In genomic region chr7:81499262-81500116, GRCh38 we compare ENCODE assay signal across 8 cellular contexts.
DNase-seq lines count a peak whose midpoint lies in the region; ATAC-seq and TF ChIP-seq lines count a peak whose summit lies in the region.

No MANE protein-coding gene starts in this region.

- peaks cover 2% of the 10 kb centered on the region for H3K27me3 Mint-ChIP-seq in progenitor cell of endocrine pancreas
- H3K27me3 Mint-ChIP-seq in natural killer cell (ENCODE audit: low read depth in 2 of 2) = no peaks in the 10 kb centered on the region
- H3K27me3 Mint-ChIP-seq in activated T-helper 1 cell treated with anti-CD3 and anti-CD28 coated beads, Interleukin-12 subunit alpha, Interleukin-12 subunit beta, Interleukin-2, Interleukin-4 antibody, amounts not matched to agents 30 ng/mL and 10 ng/mL and 1 ng/mL, durations not matched to agents 14 hours and 24 hours and 36 hours (ENCODE audit: insufficient read depth) = no peaks in the 10 kb centered on the region

- intact Hi-C loops in natural killer cell (cut with micrococcal nuclease) = no loop called here
- intact Hi-C loops in activated T-helper 1 cell treated with anti-CD3 and anti-CD28 coated beads, Interleukin-12 subunit alpha, Interleukin-12 subunit beta, Interleukin-2, Interleukin-4 antibody, amounts not matched to agents 30 ng/mL and 10 ng/mL and 1 ng/mL, durations not matched to agents 14 hours and 24 hours and 36 hours (cut with micrococcal nuclease) = loop anchor here (1.0 to 5.0 kb wide), 2 partner anchors 458 to 1073 kb away; no protein-coding TSS in a partner anchor

- H3K4me3 Mint-ChIP-seq in progenitor cell of endocrine pancreas (ENCODE audit: low read depth) (no peak overlapping the region), natural killer cell (no peak overlapping the region)
- H3K4me3 Mint-ChIP-seq in activated T-helper 1 cell treated with anti-CD3 and anti-CD28 coated beads, Interleukin-12 subunit alpha, Interleukin-12 subunit beta, Interleukin-2, Interleukin-4 antibody, amounts not matched to agents 30 ng/mL and 10 ng/mL and 1 ng/mL, durations not matched to agents 14 hours and 24 hours and 36 hours = no peak overlapping the region

- H3K4me1 Mint-ChIP-seq in progenitor cell of endocrine pancreas (ENCODE audit: low read depth) (peaks cover 10% of the 10 kb centered on the region), natural killer cell (no peaks in the 10 kb centered on the region)
- H3K4me1 Mint-ChIP-seq in activated T-helper 1 cell treated with anti-CD3 and anti-CD28 coated beads, Interleukin-12 subunit alpha, Interleukin-12 subunit beta, Interleukin-2, Interleukin-4 antibody, amounts not matched to agents 30 ng/mL and 10 ng/mL and 1 ng/mL, durations not matched to agents 14 hours and 24 hours and 36 hours (ENCODE audit: low read depth) = no peaks in the 10 kb centered on the region

- ATAC-seq in HG02623 (IDR thresholded peaks at IDR 0.05; ENCODE audit: unreplicated experiment) (peak; percentile 68), natural killer cell (no peak)

- DNase-seq in GM12865 (ENCODE audit: low read depth) (peak; percentile 78), NCI-H146 treated with DMSO at 0.1 percent for 48 hours (lab: John Stamatoyannopoulos, UW; ENCODE audit: unreplicated experiment) (peak; percentile 35), SKM-1 treated with dmso at 0.1 percent for 144 hours (lab: John Stamatoyannopoulos, UW; ENCODE audit: unreplicated experiment) (peak; percentile 39), foreskin fibroblast (peak; percentile 70 to 89), progenitor cell of endocrine pancreas (ENCODE audit: low spot score, unreplicated experiment) (no peak), natural killer cell (no peak)
- DNase-seq in activated T-helper 1 cell treated with anti-CD3 and anti-CD28 coated beads, Interleukin-12 subunit alpha, Interleukin-12 subunit beta, Interleukin-2, Interleukin-4 antibody, amounts not matched to agents 30 ng/mL and 10 ng/mL and 1 ng/mL, durations not matched to agents 14 hours and 24 hours and 36 hours (ENCODE audit: low spot score) = no peak

- H3K9me3 Mint-ChIP-seq in progenitor cell of endocrine pancreas (ENCODE audit: low read depth) = no peaks in the 10 kb centered on the region
- no peaks in the 10 kb centered on the region for H3K9me3 Mint-ChIP-seq in natural killer cell
- H3K9me3 Mint-ChIP-seq in activated T-helper 1 cell treated with anti-CD3 and anti-CD28 coated beads, Interleukin-12 subunit alpha, Interleukin-12 subunit beta, Interleukin-2, Interleukin-4 antibody, amounts not matched to agents 30 ng/mL and 10 ng/mL and 1 ng/mL, durations not matched to agents 14 hours and 24 hours and 36 hours = no peaks in the 10 kb centered on the region

- H3K36me3 Mint-ChIP-seq in progenitor cell of endocrine pancreas (ENCODE audit: insufficient read depth) = no peaks in the 10 kb centered on the region
- no peaks in the 10 kb centered on the region for H3K36me3 Mint-ChIP-seq in natural killer cell
- H3K36me3 Mint-ChIP-seq in activated T-helper 1 cell treated with anti-CD3 and anti-CD28 coated beads, Interleukin-12 subunit alpha, Interleukin-12 subunit beta, Interleukin-2, Interleukin-4 antibody, amounts not matched to agents 30 ng/mL and 10 ng/mL and 1 ng/mL, durations not matched to agents 14 hours and 24 hours and 36 hours (ENCODE audit: low read depth) = no peaks in the 10 kb centered on the region

- no peak overlapping the region for H3K4me3 ChIP-seq in GM12865 (ENCODE audit: low read depth, low read length)
- H3K4me3 ChIP-seq in foreskin fibroblast (ENCODE audit: low read depth in 1 of 2, low read length in 2 of 2) = no peak overlapping the region

- TF ChIP-seq CTCF in GM12865 (IDR thresholded peaks at IDR 0.05; ENCODE audit: insufficient read depth, low read depth, low read length, missing control alignments) = peak; percentile 53
- no peak for TF ChIP-seq CTCF in foreskin fibroblast (IDR thresholded peaks at IDR 0.05; ENCODE audit: low read depth, low read length)
- peak; percentile 71 for TF ChIP-seq CTCF in progenitor cell of endocrine pancreas (IDR thresholded peaks at IDR 0.05; ENCODE audit: unreplicated experiment)
- TF ChIP-seq CTCF in natural killer cell (IDR thresholded peaks at IDR 0.05) = no peak

- no peak overlapping the region for H3K27ac Mint-ChIP-seq in progenitor cell of endocrine pancreas
- no peak overlapping the region for H3K27ac Mint-ChIP-seq in natural killer cell
- H3K27ac Mint-ChIP-seq in activated T-helper 1 cell treated with anti-CD3 and anti-CD28 coated beads, Interleukin-12 subunit alpha, Interleukin-12 subunit beta, Interleukin-2, Interleukin-4 antibody, amounts not matched to agents 30 ng/mL and 10 ng/mL and 1 ng/mL, durations not matched to agents 14 hours and 24 hours and 36 hours = no peak overlapping the region

Comparison
In these comparisons a context has a peak if more than half of its experiments do, and no peak if none do; other contexts are left out.
1. DNase-seq: peak in GM12865 (single experiment), NCI-H146 treated with DMSO at 0.1 percent for 48 hours (single experiment), SKM-1 treated with dmso at 0.1 percent for 144 hours (single experiment) and foreskin fibroblast (2 of 2); none in progenitor cell of endocrine pancreas (single experiment), natural killer cell (single experiment) and activated T-helper 1 cell treated with anti-CD3 and anti-CD28 coated beads, Interleukin-12 subunit alpha, Interleukin-12 subunit beta, Interleukin-2, Interleukin-4 antibody, amounts not matched to agents 30 ng/mL and 10 ng/mL and 1 ng/mL, durations not matched to agents 14 hours and 24 hours and 36 hours (single experiment).
2. CTCF ChIP-seq: peak in GM12865 (single experiment) and progenitor cell of endocrine pancreas (single experiment); none in foreskin fibroblast (single experiment) and natural killer cell (single experiment).